ENCODE assay signal across 8 cellular contexts in the genomic region with DNA sequence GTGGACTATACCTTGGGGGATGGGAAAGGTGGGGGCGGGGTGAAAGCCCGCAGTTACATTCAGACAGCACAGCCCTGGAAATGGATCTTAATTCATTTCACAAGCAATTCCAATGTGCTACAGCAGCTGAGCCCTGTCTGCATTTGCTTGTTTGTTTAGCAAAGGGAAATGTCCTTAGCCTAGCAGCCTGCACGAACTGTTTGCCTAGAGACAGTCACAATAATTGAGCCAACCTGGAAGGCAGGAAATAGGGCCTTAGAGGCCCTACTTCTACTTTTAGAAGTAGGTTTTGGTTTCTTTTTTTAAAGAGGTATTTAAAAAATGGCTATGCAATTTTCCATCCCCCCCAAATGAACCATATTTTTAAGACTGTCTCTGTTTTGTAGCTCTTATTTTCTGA.
A peak's percentile ranks its signal among the peaks of the same experiment; 100 is the strongest.
DNase-seq lines count a peak whose midpoint lies in the region; ATAC-seq, FAIRE-seq and TF ChIP-seq lines count a peak whose summit lies in the region.

No MANE protein-coding gene starts in this region.

- TF ChIP-seq CTCF in nephron progenitor cell (IDR thresholded peaks at IDR 0.05) = no peak

- peak overlapping the region; percentile 15 for H3K4me3 Mint-ChIP-seq in nephron progenitor cell

- no peaks in the 10 kb centered on the region for H3K27me3 Mint-ChIP-seq in nephron progenitor cell (ENCODE audit: low read depth, poor library complexity)

- peak; percentile 65 for ATAC-seq in HG03432 (IDR thresholded peaks at IDR 0.05; ENCODE audit: unreplicated experiment)

- H3K36me3 Mint-ChIP-seq in nephron progenitor cell (ENCODE audit: low read depth) = peaks cover 8% of the 10 kb centered on the region

- H3K27ac Mint-ChIP-seq in nephron progenitor cell = peak overlapping the region; percentile 96

- H3K9me3 Mint-ChIP-seq in nephron progenitor cell = peaks cover 29% of the 10 kb centered on the region

- no peak for FAIRE-seq in frontal cortex (lab: Jason Lieb, UNC)

- peaks cover 35% of the 10 kb centered on the region for H3K4me1 Mint-ChIP-seq in nephron progenitor cell

- DNase-seq in COLO668 (lab: John Stamatoyannopoulos, UW; ENCODE audit: unreplicated experiment) (peak; percentile 87), GM19238 (ENCODE audit: insufficient read length, low spot score) (peak; percentile 30), UCSD-AML1 (lab: John Stamatoyannopoulos, UW; ENCODE audit: unreplicated experiment) (peak; percentile 19), nephron progenitor cell (no peak), frontal cortex (ENCODE audit: low spot score in 2 of 2) (no peak), NCI-H510A (lab: John Stamatoyannopoulos, UW) (no peak)
- DNase-seq in stimulated activated CD4-positive, alpha-beta T cell treated with anti-CD3 and anti-CD28 coated beads, Interleukin-4, amount 100 ng/mL, for 4 hours = no peak

Comparison
In these comparisons a context has a peak if more than half of its experiments do, and no peak if none do; other contexts are left out.
1. DNase-seq: peak in COLO668 (single experiment), GM19238 (single experiment) and UCSD-AML1 (single experiment); none in nephron progenitor cell (single experiment), frontal cortex (0 of 2), NCI-H510A (single experiment) and stimulated activated CD4-positive, alpha-beta T cell treated with anti-CD3 and anti-CD28 coated beads, Interleukin-4, amount 100 ng/mL, for 4 hours (0 of 2).